33 cellular contexts compared by ENCODE assay signal in genomic region chr6:150279533-150279932, GRCh38.
"Had no signal": no experiment of that assay in that cellular context is flagged by ENCODE, and none has a peak within 500 bp of the region (broad histone marks: within the 10 kb centered on the region; RNA-seq: fewer than 3 reads in every experiment).

No MANE protein-coding gene starts in this region.

- FAIRE-seq: astrocyte, colon had no signal

- ATAC-seq: activated CD8-positive, alpha-beta memory T cell treated with anti-CD3 and anti-CD28 coated beads, Interleukin-2, amount 10 ng/mL, durations not matched to agents 7 days and 5 days; activated CD8-positive, alpha-beta T cell treated with anti-CD3 and anti-CD28 coated beads for 36 hours; activated naive CD4-positive, alpha-beta T cell treated with anti-CD3 and anti-CD28 coated beads, Interleukin-2, amount 50 U/mL, for 72 hours; body of pancreas; WTC11 had no signal

- H3K9me3 ChIP-seq: adrenal gland, body of pancreas, breast epithelium had no signal

- H3K9me3 Mint-ChIP-seq: activated CD4-positive, alpha-beta memory T cell treated with anti-CD3 and anti-CD28 coated beads for 36 hours; activated CD4-positive, alpha-beta T cell treated with anti-CD3 and anti-CD28 coated beads, Interleukin-2, amount 10 ng/mL, durations not matched to agents 24 days and 14 days; activated CD8-positive, alpha-beta T cell treated with anti-CD3 and anti-CD28 coated beads for 36 hours; activated naive CD8-positive, alpha-beta T cell treated with anti-CD3 and anti-CD28 coated beads for 36 hours; activated T-cell treated with anti-CD3 and anti-CD28 coated beads, Interleukin-2, amount 50 U/mL, for 24 hours; activated T-helper 2 cell treated with anti-CD3 and anti-CD28 coated beads, Interferon-gamma antibody, Interleukin-2, Interleukin-4, amounts not matched to agents 10 μg/mL and 5 μg/mL and 100 μg/mL, durations not matched to agents 14 hours and 24 hours and 36 hours; T-helper 1 cell treated with Interleukin-12 subunit alpha and Interleukin-12 subunit beta and Interleukin-4 antibody, amounts not matched to agents 30 μg/mL and 1 μg/mL, for 36 hours; T-helper 2 cell treated with Interferon-gamma antibody and Interleukin-4, amounts not matched to agents 5 μg/mL and 100 μg/mL, for 36 hours had no signal

- DNase-seq: activated CD4-positive, alpha-beta memory T cell treated with anti-CD3 and anti-CD28 coated beads for 36 hours; activated CD4-positive, alpha-beta T cell treated with anti-CD3 and anti-CD28 coated beads for 4 hours; activated CD4-positive, alpha-beta T cell treated with anti-CD3 and anti-CD28 coated beads, Interleukin-2, amount 10 ng/mL, durations not matched to agents 24 days and 14 days; activated CD4-positive, alpha-beta T cell treated with anti-CD3 and anti-CD28 coated beads, Interleukin-2, amount 50 U/mL, for 1 hour; activated CD4-positive, alpha-beta T cell treated with anti-CD3 and anti-CD28 coated beads, Interleukin-2, amount 50 U/mL, for 4 hours; activated CD4-positive, CD25-positive, alpha-beta regulatory T cell treated with anti-CD3 and anti-CD28 coated beads, Interleukin-2, amount 50 U/mL, for 72 hours; activated CD8-positive, alpha-beta memory T cell treated with anti-CD3 and anti-CD28 coated beads, Interleukin-2, amount 10 ng/mL, durations not matched to agents 7 days and 5 days; activated CD8-positive, alpha-beta memory T cell treated with anti-CD3 and anti-CD28 coated beads, Interleukin-2, amount 50 U/mL, for 48 hours; activated CD8-positive, alpha-beta T cell treated with anti-CD3 and anti-CD28 coated beads for 36 hours; activated effector memory CD4-positive, alpha-beta T cell treated with Interleukin-2 at 50 U/mL for 16 hours; activated gamma-delta T cell; activated naive CD4-positive, alpha-beta T cell treated with anti-CD3 and anti-CD28 coated beads, Interleukin-2, amount 50 U/mL, for 16 hours; activated naive CD4-positive, alpha-beta T cell treated with Interleukin-2 at 50 U/mL for 16 hours; activated naive CD8-positive, alpha-beta T cell treated with anti-CD3 and anti-CD28 coated beads for 36 hours; activated T-cell treated with anti-CD3 and anti-CD28 coated beads, Interleukin-2, amount 50 U/mL, for 24 hours; activated T-cell treated with anti-CD3 and anti-CD28 coated beads, Interleukin-2, amount 50 U/mL, for 48 hours; adrenal gland; amniotic stem cell; aorta; body of pancreas; brain microvascular endothelial cell; central memory CD4-positive, alpha-beta T cell; T-helper 2 cell; T-helper 9 cell; WERI-Rb-1 had no signal

- H3K4me1 Mint-ChIP-seq: activated CD4-positive, alpha-beta T cell treated with anti-CD3 and anti-CD28 coated beads, Interleukin-2, amount 10 ng/mL, durations not matched to agents 24 days and 14 days; activated CD8-positive, alpha-beta memory T cell treated with anti-CD3 and anti-CD28 coated beads, Interleukin-2, amount 10 ng/mL, durations not matched to agents 7 days and 5 days; activated naive CD8-positive, alpha-beta T cell treated with anti-CD3 and anti-CD28 coated beads for 36 hours had no signal

- H3K36me3 ChIP-seq: adrenal gland, brain microvascular endothelial cell, breast epithelium, WERI-Rb-1 had no signal

- H3K4me1 ChIP-seq: adrenal gland, body of pancreas, breast epithelium had no signal

- H3K4me3 Mint-ChIP-seq: activated CD4-positive, alpha-beta memory T cell treated with anti-CD3 and anti-CD28 coated beads for 36 hours; activated CD4-positive, alpha-beta T cell treated with anti-CD3 and anti-CD28 coated beads, Interleukin-2, amount 10 ng/mL, durations not matched to agents 24 days and 14 days; activated CD8-positive, alpha-beta memory T cell treated with anti-CD3 and anti-CD28 coated beads, Interleukin-2, amount 10 ng/mL, durations not matched to agents 7 days and 5 days; activated CD8-positive, alpha-beta T cell treated with anti-CD3 and anti-CD28 coated beads for 36 hours; activated naive CD8-positive, alpha-beta T cell treated with anti-CD3 and anti-CD28 coated beads for 36 hours; activated T-cell treated with anti-CD3 and anti-CD28 coated beads, Interleukin-2, amount 50 U/mL, for 24 hours; T-helper 1 cell treated with Interleukin-12 subunit alpha and Interleukin-12 subunit beta and Interleukin-4 antibody, amounts not matched to agents 30 μg/mL and 1 μg/mL, for 36 hours; T-helper 2 cell treated with Interferon-gamma antibody and Interleukin-4, amounts not matched to agents 5 μg/mL and 100 μg/mL, for 36 hours; WTC11 had no signal

- H3K36me3 Mint-ChIP-seq: activated CD4-positive, alpha-beta memory T cell treated with anti-CD3 and anti-CD28 coated beads for 36 hours; activated CD8-positive, alpha-beta memory T cell treated with anti-CD3 and anti-CD28 coated beads, Interleukin-2, amount 10 ng/mL, durations not matched to agents 7 days and 5 days; activated naive CD4-positive, alpha-beta T cell treated with anti-CD3 and anti-CD28 coated beads, Interleukin-2, amount 50 U/mL, for 72 hours; activated naive CD8-positive, alpha-beta T cell treated with anti-CD3 and anti-CD28 coated beads for 36 hours; WTC11 had no signal

- H3K27ac ChIP-seq: adrenal gland, body of pancreas, brain microvascular endothelial cell, breast epithelium, WERI-Rb-1 had no signal

- H3K27me3 ChIP-seq: body of pancreas, breast epithelium had no signal

- H3K4me3 ChIP-seq: adrenal gland, body of pancreas, breast epithelium had no signal

- H3K27ac Mint-ChIP-seq: activated CD4-positive, alpha-beta memory T cell treated with anti-CD3 and anti-CD28 coated beads for 36 hours; activated CD4-positive, alpha-beta T cell treated with anti-CD3 and anti-CD28 coated beads, Interleukin-2, amount 10 ng/mL, durations not matched to agents 24 days and 14 days; activated CD8-positive, alpha-beta memory T cell treated with anti-CD3 and anti-CD28 coated beads, Interleukin-2, amount 10 ng/mL, durations not matched to agents 7 days and 5 days; activated CD8-positive, alpha-beta T cell treated with anti-CD3 and anti-CD28 coated beads for 36 hours; activated naive CD4-positive, alpha-beta T cell treated with anti-CD3 and anti-CD28 coated beads, Interleukin-2, amount 50 U/mL, for 72 hours; activated naive CD8-positive, alpha-beta T cell treated with anti-CD3 and anti-CD28 coated beads for 36 hours; activated T-cell treated with anti-CD3 and anti-CD28 coated beads, Interleukin-2, amount 50 U/mL, for 24 hours; activated T-helper 2 cell treated with anti-CD3 and anti-CD28 coated beads, Interferon-gamma antibody, Interleukin-2, Interleukin-4, amounts not matched to agents 10 μg/mL and 5 μg/mL and 100 μg/mL, durations not matched to agents 14 hours and 24 hours and 36 hours; T-helper 1 cell treated with Interleukin-12 subunit alpha and Interleukin-12 subunit beta and Interleukin-4 antibody, amounts not matched to agents 30 μg/mL and 1 μg/mL, for 36 hours; T-helper 2 cell treated with Interferon-gamma antibody and Interleukin-4, amounts not matched to agents 5 μg/mL and 100 μg/mL, for 36 hours; WTC11 had no signal
